Comparison of ENCODE assay signal across 1 cellular context in the genomic region with DNA sequence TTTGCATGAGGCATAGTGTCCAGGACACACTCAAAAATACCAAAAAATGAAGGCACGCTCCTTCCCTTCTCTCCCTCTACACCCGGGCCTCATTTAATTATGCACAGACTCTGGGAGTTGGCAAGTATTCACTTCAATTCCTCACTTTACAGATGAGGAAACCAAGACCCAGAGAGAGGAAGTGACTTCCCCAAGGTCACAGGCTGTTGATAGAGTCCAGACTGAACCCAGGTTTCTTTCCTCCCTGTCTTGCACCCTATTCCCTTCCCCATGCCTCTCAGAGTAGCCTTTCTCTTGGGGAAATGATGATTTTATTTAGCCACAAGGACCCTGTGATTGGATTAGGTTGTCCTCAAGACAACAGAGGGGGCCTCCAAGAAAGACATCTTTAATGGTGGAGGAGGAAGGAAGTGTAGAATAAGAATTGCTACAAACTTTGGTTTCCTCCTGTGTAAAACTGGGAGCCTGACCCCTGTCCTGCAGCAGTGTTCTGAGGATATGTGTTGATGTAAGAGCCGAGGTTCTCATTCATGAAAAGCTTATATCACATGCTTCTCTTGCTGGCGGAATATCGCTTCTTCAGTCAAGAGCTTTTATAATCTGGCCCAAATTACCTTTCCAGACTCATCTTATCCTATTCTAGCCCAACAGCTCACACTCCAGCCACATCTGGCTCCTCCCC.
TF ChIP-seq lines count a peak whose summit lies in the region.

No MANE protein-coding gene starts in this region.

TF ChIP-seq in GM23338, 12 proteins besides CTCF, POLR2A, EP300 and RAD21:
- TF ChIP-seq, protein P1, sequence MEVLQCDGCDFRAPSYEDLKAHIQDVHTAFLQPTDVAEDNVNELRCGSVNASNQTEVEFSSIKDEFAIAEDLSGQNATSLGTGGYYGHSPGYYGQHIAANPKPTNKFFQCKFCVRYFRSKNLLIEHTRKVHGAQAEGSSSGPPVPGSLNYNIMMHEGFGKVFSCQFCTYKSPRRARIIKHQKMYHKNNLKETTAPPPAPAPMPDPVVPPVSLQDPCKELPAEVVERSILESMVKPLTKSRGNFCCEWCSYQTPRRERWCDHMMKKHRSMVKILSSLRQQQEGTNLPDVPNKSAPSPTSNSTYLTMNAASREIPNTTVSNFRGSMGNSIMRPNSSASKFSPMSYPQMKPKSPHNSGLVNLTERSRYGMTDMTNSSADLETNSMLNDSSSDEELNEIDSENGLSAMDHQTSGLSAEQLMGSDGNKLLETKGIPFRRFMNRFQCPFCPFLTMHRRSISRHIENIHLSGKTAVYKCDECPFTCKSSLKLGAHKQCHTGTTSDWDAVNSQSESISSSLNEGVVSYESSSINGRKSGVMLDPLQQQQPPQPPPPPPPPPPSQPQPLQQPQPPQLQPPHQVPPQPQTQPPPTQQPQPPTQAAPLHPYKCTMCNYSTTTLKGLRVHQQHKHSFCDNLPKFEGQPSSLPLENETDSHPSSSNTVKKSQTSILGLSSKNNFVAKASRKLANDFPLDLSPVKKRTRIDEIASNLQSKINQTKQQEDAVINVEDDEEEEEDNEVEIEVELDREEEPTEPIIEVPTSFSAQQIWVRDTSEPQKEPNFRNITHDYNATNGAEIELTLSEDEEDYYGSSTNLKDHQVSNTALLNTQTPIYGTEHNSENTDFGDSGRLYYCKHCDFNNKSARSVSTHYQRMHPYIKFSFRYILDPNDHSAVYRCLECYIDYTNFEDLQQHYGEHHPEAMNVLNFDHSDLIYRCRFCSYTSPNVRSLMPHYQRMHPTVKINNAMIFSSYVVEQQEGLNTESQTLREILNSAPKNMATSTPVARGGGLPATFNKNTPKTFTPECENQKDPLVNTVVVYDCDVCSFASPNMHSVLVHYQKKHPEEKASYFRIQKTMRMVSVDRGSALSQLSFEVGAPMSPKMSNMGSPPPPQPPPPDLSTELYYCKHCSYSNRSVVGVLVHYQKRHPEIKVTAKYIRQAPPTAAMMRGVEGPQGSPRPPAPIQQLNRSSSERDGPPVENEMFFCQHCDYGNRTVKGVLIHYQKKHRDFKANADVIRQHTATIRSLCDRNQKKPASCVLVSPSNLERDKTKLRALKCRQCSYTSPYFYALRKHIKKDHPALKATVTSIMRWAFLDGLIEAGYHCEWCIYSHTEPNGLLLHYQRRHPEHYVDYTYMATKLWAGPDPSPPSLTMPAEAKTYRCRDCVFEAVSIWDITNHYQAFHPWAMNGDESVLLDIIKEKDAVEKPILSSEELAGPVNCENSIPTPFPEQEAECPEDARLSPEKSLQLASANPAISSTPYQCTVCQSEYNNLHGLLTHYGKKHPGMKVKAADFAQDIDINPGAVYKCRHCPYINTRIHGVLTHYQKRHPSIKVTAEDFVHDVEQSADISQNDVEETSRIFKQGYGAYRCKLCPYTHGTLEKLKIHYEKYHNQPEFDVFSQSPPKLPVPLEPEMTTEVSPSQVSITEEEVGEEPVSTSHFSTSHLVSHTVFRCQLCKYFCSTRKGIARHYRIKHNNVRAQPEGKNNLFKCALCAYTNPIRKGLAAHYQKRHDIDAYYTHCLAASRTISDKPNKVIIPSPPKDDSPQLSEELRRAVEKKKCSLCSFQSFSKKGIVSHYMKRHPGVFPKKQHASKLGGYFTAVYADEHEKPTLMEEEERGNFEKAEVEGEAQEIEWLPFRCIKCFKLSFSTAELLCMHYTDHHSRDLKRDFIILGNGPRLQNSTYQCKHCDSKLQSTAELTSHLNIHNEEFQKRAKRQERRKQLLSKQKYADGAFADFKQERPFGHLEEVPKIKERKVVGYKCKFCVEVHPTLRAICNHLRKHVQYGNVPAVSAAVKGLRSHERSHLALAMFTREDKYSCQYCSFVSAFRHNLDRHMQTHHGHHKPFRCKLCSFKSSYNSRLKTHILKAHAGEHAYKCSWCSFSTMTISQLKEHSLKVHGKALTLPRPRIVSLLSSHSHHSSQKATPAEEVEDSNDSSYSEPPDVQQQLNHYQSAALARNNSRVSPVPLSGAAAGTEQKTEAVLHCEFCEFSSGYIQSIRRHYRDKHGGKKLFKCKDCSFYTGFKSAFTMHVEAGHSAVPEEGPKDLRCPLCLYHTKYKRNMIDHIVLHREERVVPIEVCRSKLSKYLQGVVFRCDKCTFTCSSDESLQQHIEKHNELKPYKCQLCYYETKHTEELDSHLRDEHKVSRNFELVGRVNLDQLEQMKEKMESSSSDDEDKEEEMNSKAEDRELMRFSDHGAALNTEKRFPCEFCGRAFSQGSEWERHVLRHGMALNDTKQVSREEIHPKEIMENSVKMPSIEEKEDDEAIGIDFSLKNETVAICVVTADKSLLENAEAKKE (CRISPR knock-in tag; IDR thresholded peaks at IDR 0.05), result no peak
- no peak for TF ChIP-seq EZH2 (IDR thresholded peaks at IDR 0.05; ENCODE audit: low read depth, unreplicated experiment)
- TF ChIP-seq, protein P2, sequence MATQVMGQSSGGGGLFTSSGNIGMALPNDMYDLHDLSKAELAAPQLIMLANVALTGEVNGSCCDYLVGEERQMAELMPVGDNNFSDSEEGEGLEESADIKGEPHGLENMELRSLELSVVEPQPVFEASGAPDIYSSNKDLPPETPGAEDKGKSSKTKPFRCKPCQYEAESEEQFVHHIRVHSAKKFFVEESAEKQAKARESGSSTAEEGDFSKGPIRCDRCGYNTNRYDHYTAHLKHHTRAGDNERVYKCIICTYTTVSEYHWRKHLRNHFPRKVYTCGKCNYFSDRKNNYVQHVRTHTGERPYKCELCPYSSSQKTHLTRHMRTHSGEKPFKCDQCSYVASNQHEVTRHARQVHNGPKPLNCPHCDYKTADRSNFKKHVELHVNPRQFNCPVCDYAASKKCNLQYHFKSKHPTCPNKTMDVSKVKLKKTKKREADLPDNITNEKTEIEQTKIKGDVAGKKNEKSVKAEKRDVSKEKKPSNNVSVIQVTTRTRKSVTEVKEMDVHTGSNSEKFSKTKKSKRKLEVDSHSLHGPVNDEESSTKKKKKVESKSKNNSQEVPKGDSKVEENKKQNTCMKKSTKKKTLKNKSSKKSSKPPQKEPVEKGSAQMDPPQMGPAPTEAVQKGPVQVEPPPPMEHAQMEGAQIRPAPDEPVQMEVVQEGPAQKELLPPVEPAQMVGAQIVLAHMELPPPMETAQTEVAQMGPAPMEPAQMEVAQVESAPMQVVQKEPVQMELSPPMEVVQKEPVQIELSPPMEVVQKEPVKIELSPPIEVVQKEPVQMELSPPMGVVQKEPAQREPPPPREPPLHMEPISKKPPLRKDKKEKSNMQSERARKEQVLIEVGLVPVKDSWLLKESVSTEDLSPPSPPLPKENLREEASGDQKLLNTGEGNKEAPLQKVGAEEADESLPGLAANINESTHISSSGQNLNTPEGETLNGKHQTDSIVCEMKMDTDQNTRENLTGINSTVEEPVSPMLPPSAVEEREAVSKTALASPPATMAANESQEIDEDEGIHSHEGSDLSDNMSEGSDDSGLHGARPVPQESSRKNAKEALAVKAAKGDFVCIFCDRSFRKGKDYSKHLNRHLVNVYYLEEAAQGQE (IDR thresholded peaks at IDR 0.05; ENCODE audit: unreplicated experiment), result no peak
- TF ChIP-seq ETS1 (IDR thresholded peaks at IDR 0.05), result no peak
- no peak for TF ChIP-seq POLR2AphosphoS5 (IDR thresholded peaks at IDR 0.05; ENCODE audit: low read depth)
- no peak for TF ChIP-seq CREB1 (CRISPR knock-in tag; IDR thresholded peaks at IDR 0.05; ENCODE audit: low read depth)
- TF ChIP-seq STAT1 (IDR thresholded peaks at IDR 0.05; ENCODE audit: unreplicated experiment), result no peak
- no peak for TF ChIP-seq EZH2phosphoT487 (IDR thresholded peaks at IDR 0.05; ENCODE audit: unreplicated experiment)
- TF ChIP-seq NANOG (IDR thresholded peaks at IDR 0.05; ENCODE audit: borderline replicate concordance), result no peak
- TF ChIP-seq JUNB (IDR thresholded peaks at IDR 0.05; ENCODE audit: unreplicated experiment), result no peak
- TF ChIP-seq ZNF331 (CRISPR knock-in tag; IDR thresholded peaks at IDR 0.05; ENCODE audit: low read depth), result no peak
- TF ChIP-seq ZNF114 (CRISPR knock-in tag; IDR thresholded peaks at IDR 0.05), result no peak
TF ChIP-seq in GM23338: peak in this region for 0.
